Comparison of ENCODE assay signal across 1 cellular context in the genomic region with DNA sequence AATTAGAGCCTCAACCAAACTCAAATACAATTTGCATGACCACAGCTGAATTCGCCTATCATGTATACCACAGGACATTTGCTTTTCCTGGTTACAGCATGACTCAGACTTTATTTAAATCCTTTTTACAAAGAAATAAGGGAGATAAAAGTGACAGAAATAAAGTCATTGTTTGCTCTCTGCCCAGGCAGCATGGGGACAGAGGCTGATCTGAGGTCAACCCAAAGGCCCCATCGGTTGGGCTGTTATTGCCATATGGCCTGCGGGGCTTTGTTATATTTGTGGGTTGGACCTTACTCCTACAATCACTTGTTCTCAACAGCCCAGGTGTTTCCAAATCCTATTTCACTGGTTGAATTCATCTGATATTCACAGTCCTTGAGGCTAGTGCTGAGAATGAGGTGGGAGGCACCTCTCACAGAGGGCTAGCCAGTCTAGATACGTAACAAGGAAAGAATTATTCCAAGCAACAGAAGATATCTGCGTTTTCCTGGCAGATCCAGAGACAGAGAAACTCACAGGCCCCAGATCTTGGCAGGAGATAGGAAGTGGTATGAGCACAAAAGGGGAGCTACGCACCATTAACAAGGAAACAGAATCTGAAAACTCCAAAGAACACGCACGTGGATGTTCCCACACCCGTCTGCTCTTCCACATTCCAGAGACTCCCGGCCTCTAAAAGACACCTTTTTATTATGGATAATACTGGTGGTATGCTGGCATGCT.
TF ChIP-seq lines count a peak whose summit lies in the region.

No MANE protein-coding gene starts in this region.

TF ChIP-seq in HepG2, 621 proteins besides CTCF, POLR2A, EP300 and RAD21 (continued from another document and continues in another):
- TF ChIP-seq, protein P1, sequence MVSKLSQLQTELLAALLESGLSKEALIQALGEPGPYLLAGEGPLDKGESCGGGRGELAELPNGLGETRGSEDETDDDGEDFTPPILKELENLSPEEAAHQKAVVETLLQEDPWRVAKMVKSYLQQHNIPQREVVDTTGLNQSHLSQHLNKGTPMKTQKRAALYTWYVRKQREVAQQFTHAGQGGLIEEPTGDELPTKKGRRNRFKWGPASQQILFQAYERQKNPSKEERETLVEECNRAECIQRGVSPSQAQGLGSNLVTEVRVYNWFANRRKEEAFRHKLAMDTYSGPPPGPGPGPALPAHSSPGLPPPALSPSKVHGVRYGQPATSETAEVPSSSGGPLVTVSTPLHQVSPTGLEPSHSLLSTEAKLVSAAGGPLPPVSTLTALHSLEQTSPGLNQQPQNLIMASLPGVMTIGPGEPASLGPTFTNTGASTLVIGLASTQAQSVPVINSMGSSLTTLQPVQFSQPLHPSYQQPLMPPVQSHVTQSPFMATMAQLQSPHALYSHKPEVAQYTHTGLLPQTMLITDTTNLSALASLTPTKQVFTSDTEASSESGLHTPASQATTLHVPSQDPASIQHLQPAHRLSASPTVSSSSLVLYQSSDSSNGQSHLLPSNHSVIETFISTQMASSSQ (IDR thresholded peaks at IDR 0.05; ENCODE audit: low read depth): no peak
- TF ChIP-seq, protein P1 (CRISPR knock-in tag; IDR thresholded peaks at IDR 0.05; ENCODE audit: borderline replicate concordance): peak; percentile 68; the same call in 1 of the 2 replicates
- TF ChIP-seq MED13 (CRISPR knock-in tag; IDR thresholded peaks at IDR 0.05) (no peak), CREM (IDR thresholded peaks at IDR 0.05) (peak; percentile 50; the same call in 1 of the 2 replicates), CREM (CRISPR knock-in tag; IDR thresholded peaks at IDR 0.05) (no peak), HDAC2 (CRISPR knock-in tag; IDR thresholded peaks at IDR 0.05) (peak; percentile 73; the same call in 1 of the 2 replicates), ZBTB42 (CRISPR knock-in tag; IDR thresholded peaks at IDR 0.05) (no peak), CENPT (CRISPR knock-in tag; IDR thresholded peaks at IDR 0.05; ENCODE audit: low read depth) (no peak), ZNF572 (CRISPR knock-in tag; IDR thresholded peaks at IDR 0.05) (no peak), HNF4G (IDR thresholded peaks at IDR 0.05; ENCODE audit: borderline replicate concordance, low read depth, low read length) (peak; percentile 60), HNF4G (CRISPR knock-in tag; IDR thresholded peaks at IDR 0.05; ENCODE audit: borderline replicate concordance, low read depth) (no peak; the same call in 1 of the 2 replicates), JUND (CRISPR knock-in tag; IDR thresholded peaks at IDR 0.05) (peak; percentile 54; the same call in 1 of the 2 replicates), ZNF160 (CRISPR knock-in tag; IDR thresholded peaks at IDR 0.05) (no peak), THYN1 (CRISPR knock-in tag; IDR thresholded peaks at IDR 0.05; ENCODE audit: borderline replicate concordance, low read depth) (0 out of 2 replicates have a peak, but pooled peaks have one; percentile 50), TGIF2 (CRISPR knock-in tag; IDR thresholded peaks at IDR 0.05) (no peak), ZNF777 (CRISPR knock-in tag; IDR thresholded peaks at IDR 0.05) (no peak), AHR (CRISPR knock-in tag; IDR thresholded peaks at IDR 0.05) (no peak), PTBP1 (IDR thresholded peaks at IDR 0.05; ENCODE audit: low read depth, low read length, poor library complexity, severe bottlenecking) (no peak), SOX5 (CRISPR knock-in tag; IDR thresholded peaks at IDR 0.05; ENCODE audit: borderline replicate concordance) (peak; percentile 89; the same call in 1 of the 2 replicates)
- TF ChIP-seq, protein P2, sequence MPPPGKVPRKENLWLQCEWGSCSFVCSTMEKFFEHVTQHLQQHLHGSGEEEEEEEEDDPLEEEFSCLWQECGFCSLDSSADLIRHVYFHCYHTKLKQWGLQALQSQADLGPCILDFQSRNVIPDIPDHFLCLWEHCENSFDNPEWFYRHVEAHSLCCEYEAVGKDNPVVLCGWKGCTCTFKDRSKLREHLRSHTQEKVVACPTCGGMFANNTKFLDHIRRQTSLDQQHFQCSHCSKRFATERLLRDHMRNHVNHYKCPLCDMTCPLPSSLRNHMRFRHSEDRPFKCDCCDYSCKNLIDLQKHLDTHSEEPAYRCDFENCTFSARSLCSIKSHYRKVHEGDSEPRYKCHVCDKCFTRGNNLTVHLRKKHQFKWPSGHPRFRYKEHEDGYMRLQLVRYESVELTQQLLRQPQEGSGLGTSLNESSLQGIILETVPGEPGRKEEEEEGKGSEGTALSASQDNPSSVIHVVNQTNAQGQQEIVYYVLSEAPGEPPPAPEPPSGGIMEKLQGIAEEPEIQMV (CRISPR knock-in tag; IDR thresholded peaks at IDR 0.05; ENCODE audit: low read depth): no peak
- TF ChIP-seq, protein P3, sequence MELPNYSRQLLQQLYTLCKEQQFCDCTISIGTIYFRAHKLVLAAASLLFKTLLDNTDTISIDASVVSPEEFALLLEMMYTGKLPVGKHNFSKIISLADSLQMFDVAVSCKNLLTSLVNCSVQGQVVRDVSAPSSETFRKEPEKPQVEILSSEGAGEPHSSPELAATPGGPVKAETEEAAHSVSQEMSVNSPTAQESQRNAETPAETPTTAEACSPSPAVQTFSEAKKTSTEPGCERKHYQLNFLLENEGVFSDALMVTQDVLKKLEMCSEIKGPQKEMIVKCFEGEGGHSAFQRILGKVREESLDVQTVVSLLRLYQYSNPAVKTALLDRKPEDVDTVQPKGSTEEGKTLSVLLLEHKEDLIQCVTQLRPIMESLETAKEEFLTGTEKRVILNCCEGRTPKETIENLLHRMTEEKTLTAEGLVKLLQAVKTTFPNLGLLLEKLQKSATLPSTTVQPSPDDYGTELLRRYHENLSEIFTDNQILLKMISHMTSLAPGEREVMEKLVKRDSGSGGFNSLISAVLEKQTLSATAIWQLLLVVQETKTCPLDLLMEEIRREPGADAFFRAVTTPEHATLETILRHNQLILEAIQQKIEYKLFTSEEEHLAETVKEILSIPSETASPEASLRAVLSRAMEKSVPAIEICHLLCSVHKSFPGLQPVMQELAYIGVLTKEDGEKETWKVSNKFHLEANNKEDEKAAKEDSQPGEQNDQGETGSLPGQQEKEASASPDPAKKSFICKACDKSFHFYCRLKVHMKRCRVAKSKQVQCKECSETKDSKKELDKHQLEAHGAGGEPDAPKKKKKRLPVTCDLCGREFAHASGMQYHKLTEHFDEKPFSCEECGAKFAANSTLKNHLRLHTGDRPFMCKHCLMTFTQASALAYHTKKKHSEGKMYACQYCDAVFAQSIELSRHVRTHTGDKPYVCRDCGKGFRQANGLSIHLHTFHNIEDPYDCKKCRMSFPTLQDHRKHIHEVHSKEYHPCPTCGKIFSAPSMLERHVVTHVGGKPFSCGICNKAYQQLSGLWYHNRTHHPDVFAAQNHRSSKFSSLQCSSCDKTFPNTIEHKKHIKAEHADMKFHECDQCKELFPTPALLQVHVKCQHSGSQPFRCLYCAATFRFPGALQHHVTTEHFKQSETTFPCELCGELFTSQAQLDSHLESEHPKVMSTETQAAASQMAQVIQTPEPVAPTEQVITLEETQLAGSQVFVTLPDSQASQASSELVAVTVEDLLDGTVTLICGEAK (IDR thresholded peaks at IDR 0.05): no peak; the same call in 1 of the 2 replicates
- TF ChIP-seq, protein P3 (CRISPR knock-in tag; IDR thresholded peaks at IDR 0.05): peak; percentile 96
- TF ChIP-seq, protein P4, sequence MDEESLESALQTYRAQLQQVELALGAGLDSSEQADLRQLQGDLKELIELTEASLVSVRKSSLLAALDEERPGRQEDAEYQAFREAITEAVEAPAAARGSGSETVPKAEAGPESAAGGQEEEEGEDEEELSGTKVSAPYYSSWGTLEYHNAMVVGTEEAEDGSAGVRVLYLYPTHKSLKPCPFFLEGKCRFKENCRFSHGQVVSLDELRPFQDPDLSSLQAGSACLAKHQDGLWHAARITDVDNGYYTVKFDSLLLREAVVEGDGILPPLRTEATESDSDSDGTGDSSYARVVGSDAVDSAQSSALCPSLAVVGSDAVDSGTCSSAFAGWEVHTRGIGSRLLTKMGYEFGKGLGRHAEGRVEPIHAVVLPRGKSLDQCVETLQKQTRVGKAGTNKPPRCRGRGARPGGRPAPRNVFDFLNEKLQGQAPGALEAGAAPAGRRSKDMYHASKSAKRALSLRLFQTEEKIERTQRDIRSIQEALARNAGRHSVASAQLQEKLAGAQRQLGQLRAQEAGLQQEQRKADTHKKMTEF (CRISPR knock-in tag; IDR thresholded peaks at IDR 0.05): peak; percentile 81; the same call in 1 of the 2 replicates
- TF ChIP-seq, protein P5, sequence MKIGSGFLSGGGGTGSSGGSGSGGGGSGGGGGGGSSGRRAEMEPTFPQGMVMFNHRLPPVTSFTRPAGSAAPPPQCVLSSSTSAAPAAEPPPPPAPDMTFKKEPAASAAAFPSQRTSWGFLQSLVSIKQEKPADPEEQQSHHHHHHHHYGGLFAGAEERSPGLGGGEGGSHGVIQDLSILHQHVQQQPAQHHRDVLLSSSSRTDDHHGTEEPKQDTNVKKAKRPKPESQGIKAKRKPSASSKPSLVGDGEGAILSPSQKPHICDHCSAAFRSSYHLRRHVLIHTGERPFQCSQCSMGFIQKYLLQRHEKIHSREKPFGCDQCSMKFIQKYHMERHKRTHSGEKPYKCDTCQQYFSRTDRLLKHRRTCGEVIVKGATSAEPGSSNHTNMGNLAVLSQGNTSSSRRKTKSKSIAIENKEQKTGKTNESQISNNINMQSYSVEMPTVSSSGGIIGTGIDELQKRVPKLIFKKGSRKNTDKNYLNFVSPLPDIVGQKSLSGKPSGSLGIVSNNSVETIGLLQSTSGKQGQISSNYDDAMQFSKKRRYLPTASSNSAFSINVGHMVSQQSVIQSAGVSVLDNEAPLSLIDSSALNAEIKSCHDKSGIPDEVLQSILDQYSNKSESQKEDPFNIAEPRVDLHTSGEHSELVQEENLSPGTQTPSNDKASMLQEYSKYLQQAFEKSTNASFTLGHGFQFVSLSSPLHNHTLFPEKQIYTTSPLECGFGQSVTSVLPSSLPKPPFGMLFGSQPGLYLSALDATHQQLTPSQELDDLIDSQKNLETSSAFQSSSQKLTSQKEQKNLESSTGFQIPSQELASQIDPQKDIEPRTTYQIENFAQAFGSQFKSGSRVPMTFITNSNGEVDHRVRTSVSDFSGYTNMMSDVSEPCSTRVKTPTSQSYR (CRISPR knock-in tag; IDR thresholded peaks at IDR 0.05; ENCODE audit: borderline replicate concordance): no peak
- TF ChIP-seq, protein P6, sequence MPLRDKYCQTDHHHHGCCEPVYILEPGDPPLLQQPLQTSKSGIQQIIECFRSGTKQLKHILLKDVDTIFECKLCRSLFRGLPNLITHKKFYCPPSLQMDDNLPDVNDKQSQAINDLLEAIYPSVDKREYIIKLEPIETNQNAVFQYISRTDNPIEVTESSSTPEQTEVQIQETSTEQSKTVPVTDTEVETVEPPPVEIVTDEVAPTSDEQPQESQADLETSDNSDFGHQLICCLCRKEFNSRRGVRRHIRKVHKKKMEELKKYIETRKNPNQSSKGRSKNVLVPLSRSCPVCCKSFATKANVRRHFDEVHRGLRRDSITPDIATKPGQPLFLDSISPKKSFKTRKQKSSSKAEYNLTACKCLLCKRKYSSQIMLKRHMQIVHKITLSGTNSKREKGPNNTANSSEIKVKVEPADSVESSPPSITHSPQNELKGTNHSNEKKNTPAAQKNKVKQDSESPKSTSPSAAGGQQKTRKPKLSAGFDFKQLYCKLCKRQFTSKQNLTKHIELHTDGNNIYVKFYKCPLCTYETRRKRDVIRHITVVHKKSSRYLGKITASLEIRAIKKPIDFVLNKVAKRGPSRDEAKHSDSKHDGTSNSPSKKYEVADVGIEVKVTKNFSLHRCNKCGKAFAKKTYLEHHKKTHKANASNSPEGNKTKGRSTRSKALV (CRISPR knock-in tag; IDR thresholded peaks at IDR 0.05): no peak
